In the genomic region with DNA sequence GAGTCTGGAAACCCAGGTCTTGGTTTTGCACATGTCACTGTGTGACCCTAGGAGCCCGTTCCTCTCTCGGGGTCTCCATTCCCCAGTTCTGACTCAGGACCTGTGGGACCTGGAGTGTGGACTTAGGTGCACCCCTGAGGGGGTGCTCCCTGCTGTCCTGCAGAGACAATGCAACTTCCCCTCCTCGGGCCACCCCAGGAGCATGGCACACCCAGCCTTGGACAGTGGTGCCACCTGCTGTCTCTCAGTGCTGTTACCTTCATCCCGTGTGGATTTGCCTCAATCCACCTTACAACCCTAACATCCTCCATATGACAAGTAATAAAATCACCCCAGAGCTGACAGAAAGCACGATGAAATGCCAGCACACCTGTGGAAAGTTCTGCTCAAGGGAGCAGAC, we compare ENCODE assay signal across 9 cellular contexts. TPM values are rescaled to one million over a fixed set of nuclear protein-coding genes. Genes with fewer than 3 reads are reported as not detected.
A peak's percentile ranks its signal among the peaks of the same experiment; 100 is the strongest.
DNase-seq lines count a peak whose midpoint lies in the region; ATAC-seq and TF ChIP-seq lines count a peak whose summit lies in the region.
"Had no signal": no experiment of that assay in that cellular context is flagged by ENCODE, and none has a peak within 500 bp of the region (broad histone marks: within the 10 kb centered on the region; RNA-seq: fewer than 3 reads in every experiment).

No MANE protein-coding gene starts in this region.

- no peak overlapping the region for H3K27ac Mint-ChIP-seq in activated T-helper 1 cell treated with anti-CD3 and anti-CD28 coated beads, Interleukin-12 subunit alpha, Interleukin-12 subunit beta, Interleukin-2, Interleukin-4 antibody, amounts not matched to agents 30 ng/mL and 10 ng/mL and 1 ng/mL, durations not matched to agents 14 hours and 24 hours and 36 hours
- H3K27ac Mint-ChIP-seq in activated T-cell treated with anti-CD3 and anti-CD28 coated beads, Interleukin-2, amount 50 U/mL, for 24 hours = no peak overlapping the region
- no peak overlapping the region for H3K27ac Mint-ChIP-seq in type B pancreatic cell

- H3K27me3 Mint-ChIP-seq in activated T-helper 1 cell treated with anti-CD3 and anti-CD28 coated beads, Interleukin-12 subunit alpha, Interleukin-12 subunit beta, Interleukin-2, Interleukin-4 antibody, amounts not matched to agents 30 ng/mL and 10 ng/mL and 1 ng/mL, durations not matched to agents 14 hours and 24 hours and 36 hours (ENCODE audit: insufficient read depth) = no peaks in the 10 kb centered on the region
- no peaks in the 10 kb centered on the region for H3K27me3 Mint-ChIP-seq in activated T-cell treated with anti-CD3 and anti-CD28 coated beads, Interleukin-2, amount 50 U/mL, for 24 hours
- H3K27me3 Mint-ChIP-seq in type B pancreatic cell = no peaks in the 10 kb centered on the region

- no peak for ATAC-seq in GM21786 (IDR thresholded peaks at IDR 0.05; ENCODE audit: unreplicated experiment)

- TF ChIP-seq CTCF in type B pancreatic cell (conservative IDR thresholded peaks at IDR 0.05) = peak; percentile 36

- DNase-seq in activated T-helper 1 cell treated with Interleukin-2 at 50 U/mL for 16 hours (ENCODE audit: low read depth) (peak; percentile 8), kidney tubule cell (ENCODE audit: low spot score) (peak; percentile 20), type B pancreatic cell (ENCODE audit: extremely low spot score, unreplicated experiment) (no peak), Kasumi-1 (lab: John Stamatoyannopoulos, UW) (no peak), NCI-H1105 (lab: John Stamatoyannopoulos, UW) (no peak)
- no peak for DNase-seq in activated T-helper 1 cell treated with anti-CD3 and anti-CD28 coated beads, Interleukin-12 subunit alpha, Interleukin-12 subunit beta, Interleukin-2, Interleukin-4 antibody, amounts not matched to agents 30 ng/mL and 10 ng/mL and 1 ng/mL, durations not matched to agents 14 hours and 24 hours and 36 hours (ENCODE audit: low spot score)
- peak; percentile 57 for DNase-seq in activated T-cell treated with anti-CD3 and anti-CD28 coated beads, Interleukin-2, amount 50 U/mL, for 24 hours

- H3K9me3 Mint-ChIP-seq in activated T-helper 1 cell treated with anti-CD3 and anti-CD28 coated beads, Interleukin-12 subunit alpha, Interleukin-12 subunit beta, Interleukin-2, Interleukin-4 antibody, amounts not matched to agents 30 ng/mL and 10 ng/mL and 1 ng/mL, durations not matched to agents 14 hours and 24 hours and 36 hours = no peaks in the 10 kb centered on the region
- H3K9me3 Mint-ChIP-seq in activated T-cell treated with anti-CD3 and anti-CD28 coated beads, Interleukin-2, amount 50 U/mL, for 24 hours = no peaks in the 10 kb centered on the region
- H3K9me3 Mint-ChIP-seq in type B pancreatic cell = no peaks in the 10 kb centered on the region

- H3K4me3 Mint-ChIP-seq in activated T-helper 1 cell treated with anti-CD3 and anti-CD28 coated beads, Interleukin-12 subunit alpha, Interleukin-12 subunit beta, Interleukin-2, Interleukin-4 antibody, amounts not matched to agents 30 ng/mL and 10 ng/mL and 1 ng/mL, durations not matched to agents 14 hours and 24 hours and 36 hours = no peak overlapping the region
- H3K4me3 Mint-ChIP-seq in activated T-cell treated with anti-CD3 and anti-CD28 coated beads, Interleukin-2, amount 50 U/mL, for 24 hours = no peak overlapping the region
- no peak overlapping the region for H3K4me3 Mint-ChIP-seq in type B pancreatic cell

- H3K36me3 Mint-ChIP-seq in activated T-helper 1 cell treated with anti-CD3 and anti-CD28 coated beads, Interleukin-12 subunit alpha, Interleukin-12 subunit beta, Interleukin-2, Interleukin-4 antibody, amounts not matched to agents 30 ng/mL and 10 ng/mL and 1 ng/mL, durations not matched to agents 14 hours and 24 hours and 36 hours (ENCODE audit: low read depth) = peaks cover 7% of the 10 kb centered on the region
- H3K36me3 Mint-ChIP-seq in activated T-cell treated with anti-CD3 and anti-CD28 coated beads, Interleukin-2, amount 50 U/mL, for 24 hours (ENCODE audit: low read depth) = peaks cover 19% of the 10 kb centered on the region
- peaks cover under 1% of the 10 kb centered on the region for H3K36me3 Mint-ChIP-seq in type B pancreatic cell

- intact Hi-C loops in activated T-helper 1 cell treated with anti-CD3 and anti-CD28 coated beads, Interleukin-12 subunit alpha, Interleukin-12 subunit beta, Interleukin-2, Interleukin-4 antibody, amounts not matched to agents 30 ng/mL and 10 ng/mL and 1 ng/mL, durations not matched to agents 14 hours and 24 hours and 36 hours (cut with micrococcal nuclease) = loop anchor here (1.0 to 5.0 kb wide), 4 partner anchors 60 to 233 kb away; no protein-coding TSS in a partner anchor

- peaks cover 5% of the 10 kb centered on the region for H3K4me1 Mint-ChIP-seq in activated T-helper 1 cell treated with anti-CD3 and anti-CD28 coated beads, Interleukin-12 subunit alpha, Interleukin-12 subunit beta, Interleukin-2, Interleukin-4 antibody, amounts not matched to agents 30 ng/mL and 10 ng/mL and 1 ng/mL, durations not matched to agents 14 hours and 24 hours and 36 hours (ENCODE audit: low read depth)
- peaks cover 6% of the 10 kb centered on the region for H3K4me1 Mint-ChIP-seq in activated T-cell treated with anti-CD3 and anti-CD28 coated beads, Interleukin-2, amount 50 U/mL, for 24 hours (ENCODE audit: low read depth)
- H3K4me1 Mint-ChIP-seq in type B pancreatic cell (ENCODE audit: unreplicated experiment) = peaks cover 4% of the 10 kb centered on the region

RNA-seq across cellular contexts. Expression of a gene that starts 27.5 kb away (rescaled TPM):
- total RNA-seq in activated T-helper 1 cell treated with anti-CD3 and anti-CD28 coated beads, Interleukin-12 subunit alpha, Interleukin-12 subunit beta, Interleukin-2, Interleukin-4 antibody, amounts not matched to agents 30 ng/mL and 10 ng/mL and 1 ng/mL, durations not matched to agents 14 hours and 24 hours and 36 hours = 0.60 TPM in 1 of 2 replicates, not detected in the other
- not detected in 2 replicates for total RNA-seq in type B pancreatic cell (ENCODE audit: low replicate concordance)
- total RNA-seq: T-helper 1 cell treated with Interleukin-12 subunit alpha and Interleukin-12 subunit beta and Interleukin-4 antibody, amounts not matched to agents 30 ng/mL and 1 ng/mL, for 36 hours had no signal

RNA-seq across cellular contexts. Expression of a gene that starts 47.3 kb away (rescaled TPM):
- not detected in 2 replicates for total RNA-seq in activated T-helper 1 cell treated with anti-CD3 and anti-CD28 coated beads, Interleukin-12 subunit alpha, Interleukin-12 subunit beta, Interleukin-2, Interleukin-4 antibody, amounts not matched to agents 30 ng/mL and 10 ng/mL and 1 ng/mL, durations not matched to agents 14 hours and 24 hours and 36 hours
- 0.33 TPM in 1 of 2 replicates, not detected in the other for total RNA-seq in type B pancreatic cell (ENCODE audit: low replicate concordance)
- total RNA-seq: T-helper 1 cell treated with Interleukin-12 subunit alpha and Interleukin-12 subunit beta and Interleukin-4 antibody, amounts not matched to agents 30 ng/mL and 1 ng/mL, for 36 hours had no signal

Comparison
In these comparisons a context has a peak if more than half of its experiments do, and no peak if none do; other contexts are left out.
1. DNase-seq: peak in activated T-helper 1 cell treated with Interleukin-2 at 50 U/mL for 16 hours (single experiment), activated T-cell treated with anti-CD3 and anti-CD28 coated beads, Interleukin-2, amount 50 U/mL, for 24 hours (single experiment) and kidney tubule cell (single experiment); none in activated T-helper 1 cell treated with anti-CD3 and anti-CD28 coated beads, Interleukin-12 subunit alpha, Interleukin-12 subunit beta, Interleukin-2, Interleukin-4 antibody, amounts not matched to agents 30 ng/mL and 10 ng/mL and 1 ng/mL, durations not matched to agents 14 hours and 24 hours and 36 hours (single experiment), type B pancreatic cell (single experiment), Kasumi-1 (0 of 2) and NCI-H1105 (single experiment).